18 cellular contexts compared by ENCODE assay signal in genomic region chrX:31293409-31293808, GRCh38.
A peak's percentile ranks its signal among the peaks of the same experiment; 100 is the strongest.
DNase-seq lines count a peak whose midpoint lies in the region; ATAC-seq, FAIRE-seq and TF ChIP-seq lines count a peak whose summit lies in the region.
"Had no signal": no experiment of that assay in that cellular context is flagged by ENCODE, and none has a peak within 500 bp of the region (broad histone marks: within the 10 kb centered on the region; RNA-seq: fewer than 3 reads in every experiment).

No MANE protein-coding gene starts in this region.

- TF ChIP-seq CTCF in MCF 10A (IDR thresholded peaks at IDR 0.05; ENCODE audit: unreplicated experiment) (peak; percentile 12), mammary epithelial cell (conservative IDR thresholded peaks at IDR 0.05 in 1 of 2, IDR thresholded peaks at IDR 0.05 in 1 of 2; ENCODE audit: extremely low read depth in 1 of 2, insufficient read depth in 1 of 2, low read depth in 1 of 2, low read length in 2 of 2) (peak in 1 of 2 donors; percentile 39), GM12878 (IDR thresholded peaks at IDR 0.05 in 2 of 3, conservative IDR thresholded peaks at IDR 0.05 in 1 of 3; ENCODE audit: control insufficient read depth in 2 of 3, extremely low read depth in 1 of 3, insufficient read depth in 1 of 3, low read depth in 3 of 3, low read length in 3 of 3) (peak; percentile 61 to 70 (median 61)), sigmoid colon (IDR thresholded peaks at IDR 0.05) (no peak)

- H3K79me2 ChIP-seq in mammary epithelial cell (ENCODE audit: insufficient read depth, low read length) (no peaks in the 10 kb centered on the region), GM12878 (ENCODE audit: control insufficient read depth, insufficient read depth, low read length) (no peaks in the 10 kb centered on the region)

- RAD21 ChIA-PET in GM12878 (lab: Charles Lee; ENCODE audit: unreplicated experiment), result interaction anchor here (0.6 to 9.4 kb wide), 7 partner anchors 11 to 364 kb away, joined by 3 to 113 read pairs (median 5); no protein-coding TSS in a partner anchor

- H3K4me1 ChIP-seq in mammary epithelial cell (ENCODE audit: insufficient read depth, low read length) (peaks cover 10% of the 10 kb centered on the region), GM12878 (ENCODE audit: control insufficient read depth, insufficient read depth, low read length) (no peaks in the 10 kb centered on the region), sigmoid colon (no peaks in the 10 kb centered on the region)

- in situ Hi-C loops in mammary epithelial cell (cut with MboI; ENCODE audit: low sequenced_read_pairs in 2 of 2), result no loop called here
- in situ Hi-C loops in GM12878 (cut with MboI), result no loop called here

- H3K4me3 ChIP-seq in mammary epithelial cell (replicated peaks in 1 of 3; ENCODE audit: insufficient read depth in 1 of 3, low read depth in 2 of 3, low read length in 3 of 3) (no peak overlapping the region), GM12878 (no peak overlapping the region), sigmoid colon (no peak overlapping the region)

- BruUV-seq in MCF 10A (replicated peaks; lab: Mats Ljungman, UMichigan) (no TSS peak), mammary epithelial cell (replicated peaks; lab: Mats Ljungman, UMichigan) (no TSS peak), GM12878 (replicated peaks; lab: Mats Ljungman, UMichigan) (no TSS peak)

- no peaks in the 10 kb centered on the region for H3K36me3 Mint-ChIP-seq in MCF 10A (ENCODE audit: insufficient read depth, unreplicated experiment)
- no peaks in the 10 kb centered on the region for H3K36me3 Mint-ChIP-seq in stimulated activated memory B cell treated with anti-CD40 and anti-IgM and Interleukin-4, amounts not matched to agents 10 μg/mL and 1 μg/mL and 100 μg/mL, for 72 hours

- H3K9me3 ChIP-seq in mammary epithelial cell (replicated peaks; ENCODE audit: insufficient read depth, low read length) (no peaks in the 10 kb centered on the region), GM12878 (replicated peaks; ENCODE audit: control insufficient read depth, insufficient read depth, low read length) (no peaks in the 10 kb centered on the region), sigmoid colon (no peaks in the 10 kb centered on the region)

- peak; percentile 84 for TF ChIP-seq RAD21 in GM12878 (IDR thresholded peaks at IDR 0.05; ENCODE audit: insufficient read depth, low read depth, low read length)

- POLR2A ChIA-PET in MCF 10A (lab: Yijun Ruan, JAX) (interaction anchor here (1.4 kb wide), 1 partner anchor 79 kb away, joined by 3 read pairs; no protein-coding TSS in a partner anchor), GM12878 (lab: Charles Lee) (no interaction called here)

- DNase-seq in MCF 10A (ENCODE audit: unreplicated experiment), result peak; percentile 4
- no peak for DNase-seq in mammary epithelial cell
- no peak for DNase-seq in GM12878 (ENCODE audit: low read depth, low spot score)
- DNase-seq in SKM-1 treated with dmso at 0.1 percent for 144 hours (lab: John Stamatoyannopoulos, UW; ENCODE audit: unreplicated experiment), result no peak
- DNase-seq in sigmoid colon, result no peak
- DNase-seq: activated CD4-positive, alpha-beta memory T cell treated with anti-CD3 and anti-CD28 coated beads, Interleukin-2, amount 10 ng/mL, durations not matched to agents 7 days and 5 days; activated naive CD4-positive, alpha-beta T cell treated with anti-CD3 and anti-CD28 coated beads, Interleukin-2, amount 50 U/mL, for 16 hours; foreskin melanocyte; kidney glomerular epithelial cell; NCI-H1092; NCI-H774; stimulated activated CD8-positive, alpha-beta memory T cell treated with anti-CD3 and anti-CD28 coated beads, Interleukin-4, amount 100 ng/mL, for 48 hours had no signal

- no peak overlapping the region for H3K4me3 Mint-ChIP-seq in MCF 10A (ENCODE audit: unreplicated experiment)
- H3K4me3 Mint-ChIP-seq in stimulated activated memory B cell treated with anti-CD40 and anti-IgM and Interleukin-4, amounts not matched to agents 10 μg/mL and 1 μg/mL and 100 μg/mL, for 72 hours, result no peak overlapping the region
- H3K4me3 Mint-ChIP-seq: activated CD4-positive, alpha-beta memory T cell treated with anti-CD3 and anti-CD28 coated beads, Interleukin-2, amount 10 ng/mL, durations not matched to agents 7 days and 5 days; nephron; T-helper 1 cell treated with Interleukin-12 subunit alpha and Interleukin-12 subunit beta and Interleukin-4 antibody, amounts not matched to agents 30 μg/mL and 1 μg/mL, for 36 hours had no signal

- H3K27ac ChIP-seq in mammary epithelial cell (ENCODE audit: insufficient read depth, low read depth, low read length) (no peak overlapping the region), GM12878 (ENCODE audit: control insufficient read depth, insufficient read depth) (no peak overlapping the region), sigmoid colon (no peak overlapping the region)

- FAIRE-seq in GM12878 (lab: Jason Lieb, UNC), result no peak
- FAIRE-seq: GM19239 had no signal

- WGBS in mammary epithelial cell (ENCODE audit: low coverage, missing lambda C conversion rate), result 79% methylated on average over 6 of the region's 6 CpGs
- WGBS in GM12878 (ENCODE audit: insufficient coverage, insufficient replicate concordance, low lambda C conversion rate, missing lambda C conversion rate), result 8% methylated on average over 6 of the region's 6 CpGs
- 63 to 87% methylated on average over 6 of the region's 6 CpGs for WGBS in sigmoid colon, 2 donors

- H3K4me1 Mint-ChIP-seq in MCF 10A (ENCODE audit: insufficient read depth, unreplicated experiment), result no peaks in the 10 kb centered on the region
- no peaks in the 10 kb centered on the region for H3K4me1 Mint-ChIP-seq in stimulated activated memory B cell treated with anti-CD40 and anti-IgM and Interleukin-4, amounts not matched to agents 10 μg/mL and 1 μg/mL and 100 μg/mL, for 72 hours
- H3K4me1 Mint-ChIP-seq: activated CD4-positive, alpha-beta memory T cell treated with anti-CD3 and anti-CD28 coated beads, Interleukin-2, amount 10 ng/mL, durations not matched to agents 7 days and 5 days; nephron had no signal

- no peaks in the 10 kb centered on the region for H3K9me3 Mint-ChIP-seq in MCF 10A (ENCODE audit: unreplicated experiment)
- no peaks in the 10 kb centered on the region for H3K9me3 Mint-ChIP-seq in stimulated activated memory B cell treated with anti-CD40 and anti-IgM and Interleukin-4, amounts not matched to agents 10 μg/mL and 1 μg/mL and 100 μg/mL, for 72 hours
- H3K9me3 Mint-ChIP-seq: activated CD4-positive, alpha-beta memory T cell treated with anti-CD3 and anti-CD28 coated beads, Interleukin-2, amount 10 ng/mL, durations not matched to agents 7 days and 5 days; T-helper 1 cell treated with Interleukin-12 subunit alpha and Interleukin-12 subunit beta and Interleukin-4 antibody, amounts not matched to agents 30 μg/mL and 1 μg/mL, for 36 hours had no signal

- peaks cover under 1% of the 10 kb centered on the region for H3K27me3 Mint-ChIP-seq in MCF 10A (ENCODE audit: insufficient read depth, unreplicated experiment)
- no peaks in the 10 kb centered on the region for H3K27me3 Mint-ChIP-seq in stimulated activated memory B cell treated with anti-CD40 and anti-IgM and Interleukin-4, amounts not matched to agents 10 μg/mL and 1 μg/mL and 100 μg/mL, for 72 hours
- H3K27me3 Mint-ChIP-seq: activated CD4-positive, alpha-beta memory T cell treated with anti-CD3 and anti-CD28 coated beads, Interleukin-2, amount 10 ng/mL, durations not matched to agents 7 days and 5 days had no signal

- dilution Hi-C loops in mammary epithelial cell (cut with HindIII; ENCODE audit: low sequenced_read_pairs), result no loop called here

- H2AFZ ChIP-seq in mammary epithelial cell (ENCODE audit: low read depth, low read length) (no peak overlapping the region), GM12878 (ENCODE audit: control insufficient read depth, low read depth, low read length) (no peak overlapping the region)

- ATAC-seq in HG02870 (IDR thresholded peaks at IDR 0.05; ENCODE audit: unreplicated experiment), result peak; percentile 51
- peak; percentile 90 for ATAC-seq in GM12878
- ATAC-seq in stimulated activated memory B cell treated with anti-CD40 and anti-IgM and Interleukin-4, amounts not matched to agents 10 μg/mL and 1 μg/mL and 100 μg/mL, for 72 hours, result peak; percentile 48
- ATAC-seq in GM18909 (IDR thresholded peaks at IDR 0.05; ENCODE audit: poor library complexity, unreplicated experiment), result no peak

- no peak for TF ChIP-seq POLR2A in GM12878 (IDR thresholded peaks at IDR 0.05; ENCODE audit: low read depth, low read length)
- TF ChIP-seq POLR2A in sigmoid colon (IDR thresholded peaks at IDR 0.05), result no peak

- intact Hi-C loops in MCF 10A (cut with micrococcal nuclease), result loop anchor here (1.0 kb wide), 2 partner anchors 79 to 254 kb away; no protein-coding TSS in a partner anchor
- intact Hi-C loops in mammary epithelial cell (cut with micrococcal nuclease), result loop anchor here (1.0 kb wide), 2 partner anchors 79 to 254 kb away; no protein-coding TSS in a partner anchor
- intact Hi-C loops in GM12878 (cut with micrococcal nuclease; ENCODE audit: unreplicated experiment), result loop anchor here (1.0 to 2.0 kb wide), 4 partner anchors 79 to 365 kb away; no protein-coding TSS in a partner anchor
- intact Hi-C loops in sigmoid colon (cut with DNase I), result no loop called here

- H3K27me3 ChIP-seq in mammary epithelial cell (ENCODE audit: insufficient read depth, low read length), result no peaks in the 10 kb centered on the region
- no peaks in the 10 kb centered on the region for H3K27me3 ChIP-seq in GM12878 (replicated peaks in 1 of 2; ENCODE audit: control insufficient read depth in 2 of 2, insufficient read depth in 2 of 2, low read length in 1 of 2)
- no peaks in the 10 kb centered on the region for H3K27me3 ChIP-seq in sigmoid colon

- H3K9ac ChIP-seq in mammary epithelial cell (ENCODE audit: insufficient read depth, low read length), result no peak overlapping the region
- no peak overlapping the region for H3K9ac ChIP-seq in GM12878 (ENCODE audit: control insufficient read depth, insufficient read depth, low read length)

- TF ChIP-seq EP300 in GM12878 (IDR thresholded peaks at IDR 0.05; ENCODE audit: borderline replicate concordance in 1 of 2, control insufficient read depth in 1 of 2, low read depth in 2 of 2, low read length in 2 of 2) (no peak), sigmoid colon (IDR thresholded peaks at IDR 0.05) (no peak)

- no peak overlapping the region for H3K27ac Mint-ChIP-seq in MCF 10A (ENCODE audit: low read depth, unreplicated experiment)
- H3K27ac Mint-ChIP-seq in stimulated activated memory B cell treated with anti-CD40 and anti-IgM and Interleukin-4, amounts not matched to agents 10 μg/mL and 1 μg/mL and 100 μg/mL, for 72 hours, result no peak overlapping the region
- H3K27ac Mint-ChIP-seq: activated CD4-positive, alpha-beta memory T cell treated with anti-CD3 and anti-CD28 coated beads, Interleukin-2, amount 10 ng/mL, durations not matched to agents 7 days and 5 days; nephron; T-helper 1 cell treated with Interleukin-12 subunit alpha and Interleukin-12 subunit beta and Interleukin-4 antibody, amounts not matched to agents 30 μg/mL and 1 μg/mL, for 36 hours had no signal

- no peak overlapping the region for H3K4me2 ChIP-seq in mammary epithelial cell (ENCODE audit: insufficient read depth, low read depth, low read length)
- no peak overlapping the region for H3K4me2 ChIP-seq in GM12878 (ENCODE audit: control insufficient read depth, insufficient read depth)

- H3K36me3 ChIP-seq in mammary epithelial cell (ENCODE audit: insufficient read depth, low read length) (no peaks in the 10 kb centered on the region), GM12878 (ENCODE audit: control insufficient read depth in 2 of 2, insufficient read depth in 2 of 2, low read length in 1 of 2) (no peaks in the 10 kb centered on the region), sigmoid colon (no peaks in the 10 kb centered on the region)

- no peaks in the 10 kb centered on the region for H4K20me1 ChIP-seq in mammary epithelial cell (ENCODE audit: insufficient read depth, low read length)
- no peaks in the 10 kb centered on the region for H4K20me1 ChIP-seq in GM12878 (ENCODE audit: control insufficient read depth, insufficient read depth)

- CTCF ChIA-PET in MCF 10A (lab: Yijun Ruan, JAX), result interaction anchor here (0.7 to 6.7 kb wide), 7 partner anchors 71 to 364 kb away, joined by 3 to 45 read pairs (median 6); no protein-coding TSS in a partner anchor
- CTCF ChIA-PET in mammary epithelial cell (lab: Charles Lee; ENCODE audit: low non-redundant PET), result interaction anchor here (0.6 kb wide), 1 partner anchor 126 kb away, joined by 4 read pairs; no protein-coding TSS in a partner anchor
- CTCF ChIA-PET in GM12878 (lab: Yijun Ruan, JAX), result interaction anchor here (0.6 to 5.7 kb wide), 25 partner anchors 8 to 1905 kb away, joined by 3 to 153 read pairs (median 5); no protein-coding TSS in a partner anchor

- SMC1A ChIA-PET in GM12878 (lab: Charles Lee; ENCODE audit: uncharacterized antibody, unreplicated experiment), result interaction anchor here (0.9 to 10.0 kb wide), 18 partner anchors 9 to 367 kb away, joined by 3 to 159 read pairs (median 4); no protein-coding TSS in a partner anchor

Comparison
In these comparisons a context has a peak if more than half of its experiments do, and no peak if none do; other contexts are left out.
1. CTCF ChIP-seq: peak in MCF 10A (single experiment) and GM12878 (3 of 3); none in sigmoid colon (0 of 4).